Comparison of ENCODE assay signal across 7 cellular contexts in the genomic region with DNA sequence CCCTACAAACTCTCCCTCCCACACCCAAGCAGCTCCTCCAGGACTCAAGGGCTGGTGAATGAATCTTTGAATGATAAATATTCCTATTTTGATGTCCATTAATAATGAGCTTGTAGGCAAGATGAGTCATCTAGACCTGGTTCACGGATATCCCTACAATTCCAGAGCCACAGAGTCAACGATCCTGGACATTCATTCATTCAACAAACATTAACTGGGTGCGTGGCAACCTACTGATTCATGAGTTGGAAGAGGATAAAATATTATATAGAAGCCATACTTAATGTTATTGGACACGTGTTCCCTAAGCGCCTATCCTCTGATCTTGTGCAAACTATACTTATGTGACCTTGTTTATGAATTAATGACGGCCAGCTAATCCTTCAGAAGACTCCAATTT. TPM values are rescaled to one million over a fixed set of nuclear protein-coding genes. Genes with fewer than 3 reads are reported as not detected.
A peak's percentile ranks its signal among the peaks of the same experiment; 100 is the strongest.
DNase-seq lines count a peak whose midpoint lies in the region; ATAC-seq and TF ChIP-seq lines count a peak whose summit lies in the region.
"Had no signal": no experiment of that assay in that cellular context is flagged by ENCODE, and none has a peak within 500 bp of the region (broad histone marks: within the 10 kb centered on the region; RNA-seq: fewer than 3 reads in every experiment).

No MANE protein-coding gene starts in this region.

- peaks cover 45% of the 10 kb centered on the region for H3K36me3 Mint-ChIP-seq in Calu3 (ENCODE audit: insufficient read depth, unreplicated experiment)
- no peaks in the 10 kb centered on the region for H3K36me3 Mint-ChIP-seq in activated CD8-positive, alpha-beta T cell treated with anti-CD3 and anti-CD28 coated beads for 36 hours (ENCODE audit: low read depth)

- no peaks in the 10 kb centered on the region for H3K9me3 ChIP-seq in mucosa of stomach (ENCODE audit: control insufficient read depth, low read length)

- no peaks in the 10 kb centered on the region for H3K36me3 ChIP-seq in mucosa of stomach (ENCODE audit: control insufficient read depth, insufficient read depth, low read length)

- intact Hi-C loops in Calu3 (cut with micrococcal nuclease; ENCODE audit: unreplicated experiment) = no loop called here
- intact Hi-C loops in activated CD8-positive, alpha-beta T cell treated with anti-CD3 and anti-CD28 coated beads for 36 hours (cut with micrococcal nuclease) = no loop called here

- CTCF ChIA-PET in Calu3 (lab: Charles Lee) = interaction anchor here (0.6 to 0.9 kb wide), 3 partner anchors 16 to 127 kb away, joined by 3 to 5 read pairs (median 4); a partner anchor contains a TSS
- CTCF ChIA-PET in activated CD8-positive, alpha-beta T cell treated with anti-CD3 and anti-CD28 coated beads for 36 hours (lab: Charles Lee) = interaction anchor here (0.7 to 2.9 kb wide), 7 partner anchors 9 to 111 kb away, joined by 3 to 19 read pairs (median 6); no protein-coding TSS in a partner anchor

- H3K9ac ChIP-seq in mucosa of stomach (ENCODE audit: low read length) = no peak overlapping the region

- peaks cover 39% of the 10 kb centered on the region for H3K4me1 ChIP-seq in mucosa of stomach (ENCODE audit: control insufficient read depth, insufficient read depth, low read length)

- POLR2A ChIA-PET in activated CD8-positive, alpha-beta T cell treated with anti-CD3 and anti-CD28 coated beads for 36 hours (lab: Charles Lee) = interaction anchor here (0.7 to 1.5 kb wide), 7 partner anchors 10 to 90 kb away, joined by 3 to 5 read pairs (median 3); a partner anchor contains a TSS

- ATAC-seq in activated CD8-positive, alpha-beta T cell treated with anti-CD3 and anti-CD28 coated beads for 36 hours = no peak
- ATAC-seq in HG02970 (IDR thresholded peaks at IDR 0.05; ENCODE audit: low FRiP score, unreplicated experiment) (no peak), HG02870 (IDR thresholded peaks at IDR 0.05; ENCODE audit: unreplicated experiment) (no peak)

- H3K27me3 ChIP-seq in mucosa of stomach (ENCODE audit: control insufficient read depth, insufficient read depth, low read length) = no peaks in the 10 kb centered on the region

- no peak for TF ChIP-seq CTCF in Calu3 (IDR thresholded peaks at IDR 0.05; ENCODE audit: unreplicated experiment)
- TF ChIP-seq CTCF in activated CD8-positive, alpha-beta T cell treated with anti-CD3 and anti-CD28 coated beads for 36 hours (IDR thresholded peaks at IDR 0.05) = no peak

- H3K27me3 Mint-ChIP-seq in Calu3 (ENCODE audit: unreplicated experiment) = no peaks in the 10 kb centered on the region
- H3K27me3 Mint-ChIP-seq in activated CD8-positive, alpha-beta T cell treated with anti-CD3 and anti-CD28 coated beads for 36 hours = peaks cover 1% of the 10 kb centered on the region

- no peaks in the 10 kb centered on the region for H3K9me3 Mint-ChIP-seq in Calu3 (ENCODE audit: low read depth, unreplicated experiment)
- no peaks in the 10 kb centered on the region for H3K9me3 Mint-ChIP-seq in activated CD8-positive, alpha-beta T cell treated with anti-CD3 and anti-CD28 coated beads for 36 hours

- peak overlapping the region; percentile 17 for H3K4me3 ChIP-seq in mucosa of stomach (ENCODE audit: low read length)

- DNase-seq in Calu3 (no peak), AG08396 (ENCODE audit: low spot score) (no peak)
- DNase-seq in activated CD8-positive, alpha-beta T cell treated with anti-CD3 and anti-CD28 coated beads for 36 hours = no peak

- H3K27ac Mint-ChIP-seq in Calu3 (ENCODE audit: unreplicated experiment) = peak overlapping the region; percentile 90
- H3K27ac Mint-ChIP-seq in activated CD8-positive, alpha-beta T cell treated with anti-CD3 and anti-CD28 coated beads for 36 hours = no peak overlapping the region

- peak overlapping the region; percentile 55 for H3K4me3 Mint-ChIP-seq in Calu3 (ENCODE audit: low read depth, unreplicated experiment)
- peak overlapping the region; percentile 42 for H3K4me3 Mint-ChIP-seq in activated CD8-positive, alpha-beta T cell treated with anti-CD3 and anti-CD28 coated beads for 36 hours

- no TSS peak for BruUV-seq in Calu3 (replicated peaks; lab: Mats Ljungman, UMichigan)

- H3K4me1 Mint-ChIP-seq in Calu3 (ENCODE audit: low read depth, unreplicated experiment) = peaks cover 65% of the 10 kb centered on the region
- H3K4me1 Mint-ChIP-seq in activated CD8-positive, alpha-beta T cell treated with anti-CD3 and anti-CD28 coated beads for 36 hours (ENCODE audit: low read depth) = peaks cover 46% of the 10 kb centered on the region

RNA-seq across cellular contexts. Expression of a gene that starts 0.4 kb away (rescaled TPM):
- total RNA-seq in Calu3 (2022) = 15.3 and 22.2 TPM in 2 replicates
- total RNA-seq in activated CD8-positive, alpha-beta T cell treated with anti-CD3 and anti-CD28 coated beads for 36 hours = under 1 TPM; 0.25 to 0.29 TPM

RNA-seq across cellular contexts. Expression of a gene that starts 28.6 kb away (rescaled TPM):
- total RNA-seq in Calu3 (2022) = not detected in 2 replicates
- not detected for total RNA-seq in activated CD8-positive, alpha-beta T cell treated with anti-CD3 and anti-CD28 coated beads for 36 hours
- total RNA-seq: pulmonary artery endothelial cell had no signal

RNA-seq across cellular contexts. Expression of a gene that starts 49.4 kb away (rescaled TPM):
- total RNA-seq in Calu3 (2022) = 0.17 and 0.19 TPM in 2 replicates
- total RNA-seq in activated CD8-positive, alpha-beta T cell treated with anti-CD3 and anti-CD28 coated beads for 36 hours = 10 to 100 TPM; 11.7 to 12.7 TPM
- total RNA-seq: pulmonary artery endothelial cell had no signal

RNA-seq across cellular contexts. Expression of a gene that starts 55.3 kb away (rescaled TPM):
- 190 and 229 TPM in 2 replicates for total RNA-seq in Calu3 (2022)
- total RNA-seq in activated CD8-positive, alpha-beta T cell treated with anti-CD3 and anti-CD28 coated beads for 36 hours = 100 to 1,000 TPM; 272 to 275 TPM

RNA-seq across cellular contexts. Expression of a gene that starts 55.4 kb away (rescaled TPM):
- total RNA-seq in Calu3 (2022) = 17.2 and 17.7 TPM in 2 replicates
- total RNA-seq in activated CD8-positive, alpha-beta T cell treated with anti-CD3 and anti-CD28 coated beads for 36 hours = 10 to 100 TPM; 21.9 to 23.3 TPM

Comparison
In these comparisons a context has a peak if more than half of its experiments do, and no peak if none do; other contexts are left out.
1. RNA of a gene that starts 0.4 kb away (total RNA-seq): 15.3 to 22.2 TPM in Calu3; 0.25 to 0.29 TPM in activated CD8-positive, alpha-beta T cell treated with anti-CD3 and anti-CD28 coated beads for 36 hours; every median in the first group is over 10 times any median in the second.
2. RNA of a gene that starts 49.4 kb away (total RNA-seq): 11.7 to 12.7 TPM in activated CD8-positive, alpha-beta T cell treated with anti-CD3 and anti-CD28 coated beads for 36 hours; 0.17 to 0.19 TPM in Calu3; every median in the first group is over 10 times any median in the second.